Comparison of ENCODE assay signal across 8 cellular contexts in the genomic region with DNA sequence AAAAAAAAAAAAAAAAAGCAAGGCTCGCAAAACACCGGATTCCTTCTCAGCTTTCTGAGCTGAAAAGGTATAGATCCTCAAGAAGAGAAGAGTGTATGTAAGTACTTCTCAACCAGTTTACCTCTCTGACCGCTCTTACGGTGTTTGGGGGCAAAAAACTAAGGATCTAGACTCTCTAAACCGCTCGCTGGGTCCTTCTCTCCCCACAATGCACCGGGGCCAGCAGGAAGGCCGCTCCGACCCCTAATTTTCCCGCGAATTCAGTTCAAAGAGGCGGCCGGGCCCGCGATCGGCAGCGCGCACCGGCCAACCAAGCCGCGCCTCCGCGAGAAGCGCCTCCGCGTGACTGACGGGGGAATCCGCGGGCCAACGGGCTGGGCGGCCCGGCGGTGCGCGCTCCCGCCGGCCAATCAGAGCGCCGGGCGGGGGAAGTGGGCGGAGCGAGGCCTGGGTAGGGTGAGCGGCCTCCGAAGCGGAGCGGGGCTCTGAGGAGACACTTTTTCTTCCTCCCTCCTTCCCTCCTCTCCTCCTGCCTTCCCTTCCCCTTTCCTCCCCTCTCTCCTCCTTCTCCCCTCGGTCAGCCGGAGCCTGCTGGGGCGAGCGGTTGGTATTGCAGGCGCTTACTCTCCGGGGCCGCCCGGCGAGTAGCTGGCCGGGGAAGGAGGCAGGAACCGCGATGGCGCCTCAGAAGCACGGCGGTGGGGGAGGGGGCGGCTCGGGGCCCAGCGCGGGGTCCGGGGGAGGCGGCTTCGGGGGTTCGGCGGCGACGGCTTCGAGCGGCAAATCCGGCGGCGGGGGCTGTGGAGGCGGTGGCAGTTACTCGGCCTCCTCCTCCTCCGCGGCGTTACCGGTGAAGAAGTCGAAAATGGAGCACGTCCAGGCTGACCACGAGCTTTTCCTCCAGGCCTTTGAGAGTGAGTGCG.
DNase-seq lines count a peak whose midpoint lies in the region; ATAC-seq and TF ChIP-seq lines count a peak whose summit lies in the region.
"Not testable (repeated sequence)": the region's sequence is repeated elsewhere in the genome, so short reads cannot be mapped to it uniquely, and the experiment has no call there.

No MANE protein-coding gene starts in this region.

- peak overlapping the region; percentile 95 for H3K27ac Mint-ChIP-seq in endothelial cell (ENCODE audit: unreplicated experiment)

- not testable (repeated sequence) for H3K9me3 ChIP-seq in HUES6 (ENCODE audit: control insufficient read depth, insufficient read depth, low read depth, low read length); OCI-LY3 (ENCODE audit: insufficient read depth, low read length)

- peaks cover 73% of the 10 kb centered on the region for H3K79me2 ChIP-seq in OCI-LY3 (ENCODE audit: low read length)

- H4K20me1 ChIP-seq in OCI-LY3 (ENCODE audit: insufficient read depth, low read length): peaks cover 17% of the 10 kb centered on the region

- H3K4me2 ChIP-seq in OCI-LY3 (ENCODE audit: low read length): peak overlapping the region; percentile 64

- H3K36me3 ChIP-seq in HUES6 (ENCODE audit: control insufficient read depth, insufficient read depth, low read length); OCI-LY3 (replicated peaks; ENCODE audit: low read depth, low read length): not testable (repeated sequence)

- H3K27ac ChIP-seq in HUES6 (ENCODE audit: low read depth, low read length) (peak overlapping the region; percentile 63; the same call in 1 of the 2 replicates), OCI-LY3 (ENCODE audit: low read length) (peak overlapping the region; percentile 70)

- peak; percentile 90 for ATAC-seq in GM21423 (IDR thresholded peaks at IDR 0.05; ENCODE audit: unreplicated experiment)

- peak overlapping the region; percentile 62; the same call in 1 of the 2 replicates for H2AFZ ChIP-seq in OCI-LY3 (ENCODE audit: low read depth, low read length)

- H3K36me3 Mint-ChIP-seq in endothelial cell (ENCODE audit: low read depth, unreplicated experiment): peaks cover 12% of the 10 kb centered on the region

- not testable (repeated sequence) for TF ChIP-seq CTCF in OCI-LY3 (IDR thresholded peaks at IDR 0.05; ENCODE audit: low read depth, low read length); endothelial cell (IDR thresholded peaks at IDR 0.05; ENCODE audit: unreplicated experiment)

- H3K4me3 Mint-ChIP-seq in endothelial cell (ENCODE audit: unreplicated experiment): peak overlapping the region; percentile 93

- in situ Hi-C loops in Caki2 (cut with HindIII; ENCODE audit: low pct_unique_long_range_greater_than_20kb, low sequenced_read_pairs): not testable (repeated sequence)

- not testable (repeated sequence) for H3K27me3 ChIP-seq in HUES6 (ENCODE audit: control insufficient read depth, insufficient read depth, low read length); OCI-LY3 (ENCODE audit: low read depth, low read length)

- H3K4me3 ChIP-seq in HUES6 (ENCODE audit: low read depth, low read length): peak overlapping the region; percentile 72
- H3K4me3 ChIP-seq in OCI-LY3 (ENCODE audit: low read length): peak overlapping the region; percentile 85

- H3K9ac ChIP-seq in HUES6 (ENCODE audit: low read length): peak overlapping the region; percentile 94
- H3K9ac ChIP-seq in OCI-LY3 (ENCODE audit: low read length): peak overlapping the region; percentile 82

- not testable (repeated sequence) for H3K9me3 Mint-ChIP-seq in endothelial cell (ENCODE audit: unreplicated experiment)

- H3K27me3 Mint-ChIP-seq in endothelial cell (ENCODE audit: unreplicated experiment): peaks cover 14% of the 10 kb centered on the region

- peak; percentile 89 for DNase-seq in Caki2 (ENCODE audit: low read depth)
- DNase-seq in activated CD8-positive, alpha-beta memory T cell treated with anti-CD3 and anti-CD28 coated beads, Interleukin-2, amount 50 U/mL, for 48 hours: peak; percentile 89
- peak; percentile 84 for DNase-seq in endothelial cell (ENCODE audit: low spot score)
- peak; percentile 54 for DNase-seq in middle frontal gyrus (ENCODE audit: extremely low spot score, low spot score)
- peak; percentile 64 for DNase-seq in stimulated activated CD8-positive, alpha-beta memory T cell treated with anti-CD3 and anti-CD28 coated beads, Interleukin-15, amount 100 ng/mL, for 24 hours (ENCODE audit: low read depth)

- H3K4me1 ChIP-seq in HUES6 (ENCODE audit: control insufficient read depth, insufficient read depth, low read length): not testable (repeated sequence)
- peaks cover 23% of the 10 kb centered on the region for H3K4me1 ChIP-seq in OCI-LY3 (ENCODE audit: low read length)

- not testable (repeated sequence) for H3K4me1 Mint-ChIP-seq in endothelial cell (ENCODE audit: unreplicated experiment)

Comparison
In these comparisons a context has a peak if more than half of its experiments do, and no peak if none do; other contexts are left out.
1. Peak in every context shown above with its lines: DNase-seq, ATAC-seq, H3K4me3 ChIP-seq and H3K27ac ChIP-seq.